In genomic region chr4:110629214-110629754, GRCh38 we compare ENCODE assay signal across 21 cellular contexts. TPM values are rescaled to one million over a fixed set of nuclear protein-coding genes. Genes with fewer than 3 reads are reported as not detected.
DNase-seq lines count a peak whose midpoint lies in the region; ATAC-seq, FAIRE-seq and TF ChIP-seq lines count a peak whose summit lies in the region.
"Had no signal": no experiment of that assay in that cellular context is flagged by ENCODE, and none has a peak within 500 bp of the region (broad histone marks: within the 10 kb centered on the region; RNA-seq: fewer than 3 reads in every experiment).

No MANE protein-coding gene starts in this region.

- ATAC-seq in GM23338: no peak; the same call in 2 of the 3 replicates

- H2AFZ ChIP-seq in GM23338 (peak overlapping the region; percentile 61; the same call in 1 of the 2 replicates), astrocyte (ENCODE audit: low read depth, low read length) (no peak overlapping the region), osteoblast (ENCODE audit: low read length) (no peak overlapping the region)

- H3K4me3 Mint-ChIP-seq in GM23338: peak overlapping the region; percentile 67
- no peak overlapping the region for H3K4me3 Mint-ChIP-seq in astrocyte (ENCODE audit: unreplicated experiment)

- no peak for FAIRE-seq in astrocyte (lab: Jason Lieb, UNC)
- FAIRE-seq: islet of Langerhans had no signal

- H3K9me3 Mint-ChIP-seq in GM23338: no peaks in the 10 kb centered on the region; the same call in 1 of the 3 replicates
- H3K9me3 Mint-ChIP-seq in astrocyte (ENCODE audit: unreplicated experiment): peaks cover 57% of the 10 kb centered on the region
- H3K9me3 Mint-ChIP-seq: activated T-helper 2 cell treated with anti-CD3 and anti-CD28 coated beads, Interferon-gamma antibody, Interleukin-2, Interleukin-4, amounts not matched to agents 10 μg/mL and 5 μg/mL and 100 μg/mL, durations not matched to agents 14 hours and 24 hours and 36 hours had no signal

- H3K27ac Mint-ChIP-seq in GM23338: no peak overlapping the region
- H3K27ac Mint-ChIP-seq in astrocyte (ENCODE audit: unreplicated experiment): peak overlapping the region; percentile 55
- H3K27ac Mint-ChIP-seq: activated T-helper 2 cell treated with anti-CD3 and anti-CD28 coated beads, Interferon-gamma antibody, Interleukin-2, Interleukin-4, amounts not matched to agents 10 μg/mL and 5 μg/mL and 100 μg/mL, durations not matched to agents 14 hours and 24 hours and 36 hours; CD8-positive, alpha-beta memory T cell had no signal

- DNase-seq in GM23338 (ENCODE audit: low spot score): peak; percentile 61
- no peak for DNase-seq in astrocyte (ENCODE audit: low read depth)
- peak; percentile 74 for DNase-seq in osteoblast (ENCODE audit: insufficient read length, low spot score, missing footprints)
- DNase-seq in NCI-H1092 treated with DMSO at 0.1 percent for 48 hours (lab: John Stamatoyannopoulos, UW): no peak
- no peak for DNase-seq in NAMALWA (ENCODE audit: low spot score)
- no peak for DNase-seq in UCSD-AML1 (lab: John Stamatoyannopoulos, UW; ENCODE audit: unreplicated experiment)
- DNase-seq: adrenal gland; CD8-positive, alpha-beta memory T cell; DMS53; esophagus squamous epithelium; KG1; NCI-H2029; NCI-H446 treated with DMSO at 0.1 percent for 48 hours; NK-92 treated with Interleukin-12 subunit alpha and Interleukin-12 subunit beta, amount 100 ng/mL, for 24 hours; SK-N-SH had no signal

- peaks cover 99% of the 10 kb centered on the region for H3K27me3 ChIP-seq in GM23338 (ENCODE audit: insufficient read depth)
- peaks cover 94% of the 10 kb centered on the region for H3K27me3 ChIP-seq in astrocyte (ENCODE audit: insufficient read depth, low read length)
- peaks cover 98% of the 10 kb centered on the region for H3K27me3 ChIP-seq in osteoblast (ENCODE audit: insufficient read depth, low read length)

- H3K4me1 Mint-ChIP-seq in GM23338: peaks cover 60% of the 10 kb centered on the region
- peaks cover 7% of the 10 kb centered on the region for H3K4me1 Mint-ChIP-seq in astrocyte (ENCODE audit: low read depth, unreplicated experiment)

- no peak overlapping the region for H3K27ac ChIP-seq in GM23338 (ENCODE audit: low read depth)
- H3K27ac ChIP-seq in astrocyte (ENCODE audit: low read depth, low read length): no peak overlapping the region
- no peak overlapping the region for H3K27ac ChIP-seq in osteoblast (ENCODE audit: low read depth, low read length)
- H3K27ac ChIP-seq: adrenal gland, esophagus squamous epithelium had no signal

- H3K9me2 ChIP-seq in GM23338 (ENCODE audit: insufficient read depth): no peaks in the 10 kb centered on the region
- H3K9me2 ChIP-seq: SK-N-SH had no signal

- H3K36me3 ChIP-seq in GM23338 (ENCODE audit: insufficient read depth) (no peaks in the 10 kb centered on the region), astrocyte (ENCODE audit: insufficient read depth, low read length) (no peaks in the 10 kb centered on the region), osteoblast (ENCODE audit: insufficient read depth, low read length) (no peaks in the 10 kb centered on the region)
- H3K36me3 ChIP-seq: adrenal gland, esophagus squamous epithelium had no signal

- H4K20me1 ChIP-seq in GM23338 (replicated peaks; ENCODE audit: insufficient read depth) (peaks cover 20% of the 10 kb centered on the region; the same call in 1 of the 2 replicates), astrocyte (ENCODE audit: insufficient read depth, low read length) (peaks cover 3% of the 10 kb centered on the region), osteoblast (ENCODE audit: insufficient read depth, low read length) (peaks cover 3% of the 10 kb centered on the region)

- peak overlapping the region; percentile 73 for H3K4me2 ChIP-seq in GM23338
- H3K4me2 ChIP-seq in astrocyte (ENCODE audit: low read length): no peak overlapping the region
- no peak overlapping the region for H3K4me2 ChIP-seq in osteoblast (ENCODE audit: insufficient read depth, low read length)
- H3K4me2 ChIP-seq: SK-N-SH had no signal

- H3K9ac ChIP-seq in astrocyte (ENCODE audit: low read length): no peak overlapping the region
- H3K9ac ChIP-seq: SK-N-SH had no signal

- no peaks in the 10 kb centered on the region for H3K79me2 ChIP-seq in GM23338 (replicated peaks; ENCODE audit: insufficient read depth)
- no peaks in the 10 kb centered on the region for H3K79me2 ChIP-seq in astrocyte (ENCODE audit: insufficient read depth, low read length)
- no peaks in the 10 kb centered on the region for H3K79me2 ChIP-seq in osteoblast (ENCODE audit: insufficient read depth, low read length)

- peaks cover 25% of the 10 kb centered on the region for H3F3A ChIP-seq in GM23338 (replicated peaks; ENCODE audit: low read depth)

- no peaks in the 10 kb centered on the region for H3K36me3 Mint-ChIP-seq in GM23338 (ENCODE audit: low read depth)
- H3K36me3 Mint-ChIP-seq in astrocyte (ENCODE audit: low read depth, unreplicated experiment): peaks cover 19% of the 10 kb centered on the region
- H3K36me3 Mint-ChIP-seq: CD8-positive, alpha-beta memory T cell had no signal

- TF ChIP-seq CTCF in GM23338 (conservative IDR thresholded peaks at IDR 0.05; ENCODE audit: low read depth in 2 of 2) (no peak), astrocyte (IDR thresholded peaks at IDR 0.05; ENCODE audit: insufficient read depth, low read depth, low read length) (no peak), osteoblast (IDR thresholded peaks at IDR 0.05; ENCODE audit: extremely low read depth, low read depth, low read length) (no peak)

- H3K4me3 ChIP-seq in GM23338: peak overlapping the region; percentile 65
- no peak overlapping the region for H3K4me3 ChIP-seq in astrocyte (ENCODE audit: insufficient read depth, low read depth, low read length)
- H3K4me3 ChIP-seq in iPS-18c (ENCODE audit: insufficient read depth, low read depth, low read length): peak overlapping the region; percentile 32
- H3K4me3 ChIP-seq in osteoblast (ENCODE audit: insufficient read depth, low read length): no peak overlapping the region
- H3K4me3 ChIP-seq: adrenal gland, esophagus squamous epithelium had no signal

- peaks cover 11% of the 10 kb centered on the region for H3K9me3 ChIP-seq in astrocyte (ENCODE audit: insufficient read depth, low read depth, low read length)
- peaks cover 2% of the 10 kb centered on the region for H3K9me3 ChIP-seq in iPS-18c (ENCODE audit: control insufficient read depth, insufficient read depth, low read length)
- H3K9me3 ChIP-seq in osteoblast (ENCODE audit: low read depth, low read length): no peaks in the 10 kb centered on the region
- H3K9me3 ChIP-seq: adrenal gland, esophagus squamous epithelium, SK-N-SH had no signal

- peaks cover 75% of the 10 kb centered on the region for H3K4me1 ChIP-seq in GM23338 (ENCODE audit: insufficient read depth)
- H3K4me1 ChIP-seq in astrocyte (ENCODE audit: insufficient read depth, low read length): peaks cover 3% of the 10 kb centered on the region
- H3K4me1 ChIP-seq in osteoblast (ENCODE audit: insufficient read depth, low read length): peaks cover 6% of the 10 kb centered on the region

- H3K27me3 Mint-ChIP-seq in GM23338 (ENCODE audit: insufficient read depth, low read depth, poor library complexity) (peaks cover 100% of the 10 kb centered on the region), astrocyte (ENCODE audit: low read depth, unreplicated experiment) (peaks cover 88% of the 10 kb centered on the region)

TF ChIP-seq in GM23338, 12 proteins besides CTCF, POLR2A, EP300 and RAD21 (continues in another document):
- TF ChIP-seq REST (IDR thresholded peaks at IDR 0.05; ENCODE audit: unreplicated experiment) (no peak), ZNF331 (CRISPR knock-in tag; IDR thresholded peaks at IDR 0.05; ENCODE audit: low read depth) (no peak), STAT1 (IDR thresholded peaks at IDR 0.05; ENCODE audit: unreplicated experiment) (no peak), EZH2 (IDR thresholded peaks at IDR 0.05; ENCODE audit: low read depth, unreplicated experiment) (no peak)

RNA-seq across cellular contexts. Expression of gene PITX2, which starts 6.4 kb away (rescaled TPM):
- total RNA-seq in GM23338 (2014; rRNA removed; shearing (Covaris generic)): 0.35 and 0.52 TPM in 2 replicates
- polyA plus RNA-seq in GM23338 (2016; fragmentation: Nextera tagmentation; extraction: Ambion mirVana): 0.99 and 1.0 TPM in 2 replicates
- total RNA-seq in astrocyte (3.8 and 4.2 TPM in 2 replicates), osteoblast (0.36 and 0.59 TPM in 2 replicates)
- total RNA-seq: activated T-helper 2 cell treated with anti-CD3 and anti-CD28 coated beads, Interferon-gamma antibody, Interleukin-2, Interleukin-4, amounts not matched to agents 10 μg/mL and 5 μg/mL and 100 μg/mL, durations not matched to agents 14 hours and 24 hours and 36 hours; adrenal gland; CD8-positive, alpha-beta memory T cell; dermis microvascular lymphatic vessel endothelial cell; lung microvascular endothelial cell; temporal lobe had no signal
- polyA plus RNA-seq: adrenal gland; CD8-positive, alpha-beta memory T cell; SK-N-SH had no signal

Comparison
In these comparisons a context has a peak if more than half of its experiments do, and no peak if none do; other contexts are left out.
1. DNase-seq: peak in GM23338 (single experiment) and osteoblast (single experiment); none in astrocyte (single experiment), NCI-H1092 treated with DMSO at 0.1 percent for 48 hours (single experiment), NAMALWA (single experiment) and UCSD-AML1 (single experiment).
2. H3K4me3 ChIP-seq: peak in GM23338 (single experiment) and iPS-18c (single experiment); none in astrocyte (single experiment) and osteoblast (single experiment).